ENCODE assay signal across 11 cellular contexts in the genomic region with DNA sequence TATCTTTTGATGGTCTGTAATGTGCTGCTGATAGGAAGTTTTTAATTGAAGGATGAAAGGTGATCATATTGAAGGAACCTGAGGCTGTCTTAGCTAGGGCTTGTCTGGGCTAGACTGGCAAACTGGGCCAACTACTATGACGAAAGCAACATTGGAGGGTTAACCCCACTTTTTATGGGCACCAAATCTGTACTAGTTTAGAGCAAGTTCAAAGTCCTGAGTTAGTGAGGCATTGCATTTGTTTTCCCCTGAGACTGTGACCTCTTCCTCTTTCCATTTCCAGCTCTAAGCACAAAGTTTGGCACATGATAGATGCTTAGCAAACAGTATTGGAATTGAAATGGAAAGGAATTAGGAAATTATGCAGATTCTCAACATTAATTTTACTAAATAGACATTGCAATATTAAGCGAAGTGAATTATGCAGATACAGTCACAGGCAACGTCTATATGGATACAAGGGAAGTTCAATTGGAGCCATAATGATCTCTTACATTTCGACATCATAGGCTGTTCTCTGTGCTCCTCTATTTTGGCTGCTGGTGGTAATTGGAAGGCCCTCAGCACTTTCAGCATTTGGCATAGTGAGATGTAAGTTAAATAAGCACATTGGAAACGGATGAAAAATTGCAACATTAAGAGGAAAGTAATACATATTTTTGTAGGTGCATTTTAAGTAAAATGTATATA. TPM values are rescaled to one million over a fixed set of nuclear protein-coding genes. Genes with fewer than 3 reads are reported as not detected.
DNase-seq lines count a peak whose midpoint lies in the region; ATAC-seq and TF ChIP-seq lines count a peak whose summit lies in the region.
"Had no signal": no experiment of that assay in that cellular context is flagged by ENCODE, and none has a peak within 500 bp of the region (broad histone marks: within the 10 kb centered on the region; RNA-seq: fewer than 3 reads in every experiment).

No MANE protein-coding gene starts in this region.

- no peak overlapping the region for H3K27ac ChIP-seq in body of pancreas

- no peaks in the 10 kb centered on the region for H3K36me3 ChIP-seq in body of pancreas (replicated peaks in 1 of 2; ENCODE audit: insufficient read depth in 1 of 2, low read depth in 2 of 2)

- ATAC-seq in GM21528 (IDR thresholded peaks at IDR 0.05; ENCODE audit: low FRiP score, unreplicated experiment), result peak; percentile 63
- ATAC-seq in GM19455 (IDR thresholded peaks at IDR 0.05; ENCODE audit: unreplicated experiment), result no peak
- ATAC-seq in body of pancreas, result no peak

- H3K27me3 ChIP-seq in body of pancreas, result no peaks in the 10 kb centered on the region

- H3K9me3 ChIP-seq in body of pancreas, result no peaks in the 10 kb centered on the region

- DNase-seq in GF-D8 (lab: John Stamatoyannopoulos, UW) (peak; percentile 91), Kasumi-1 (lab: John Stamatoyannopoulos, UW) (peak; percentile 33 to 46), fibroblast of mammary gland (ENCODE audit: low read depth) (peak; percentile 36), body of pancreas (no peak), DMS153 treated with DMSO at 0.1 percent for 48 hours (lab: John Stamatoyannopoulos, UW; ENCODE audit: unreplicated experiment) (no peak)
- DNase-seq in activated CD4-positive, CD25-positive, alpha-beta regulatory T cell treated with anti-CD3 and anti-CD28 coated beads, Interleukin-2, amount 50 U/mL, for 72 hours, result no peak
- DNase-seq: activated CD8-positive, alpha-beta memory T cell treated with anti-CD3 and anti-CD28 coated beads, Interleukin-2, amount 50 U/mL, for 4 hours; CD4-positive, alpha-beta T cell; NCI-H774 had no signal

- intact Hi-C loops in body of pancreas (cut with DNase I), result no loop called here

- no peak for TF ChIP-seq POLR2A in body of pancreas (IDR thresholded peaks at IDR 0.05)

- H3K4me3 ChIP-seq in fibroblast of mammary gland (ENCODE audit: control insufficient read depth, low read depth, low read length) (no peak overlapping the region), body of pancreas (no peak overlapping the region)

- TF ChIP-seq CTCF in fibroblast of mammary gland (conservative IDR thresholded peaks at IDR 0.05; ENCODE audit: control insufficient read depth, insufficient read depth, low read depth, low read length) (no peak), body of pancreas (IDR thresholded peaks at IDR 0.05) (no peak)

- peaks cover 22% of the 10 kb centered on the region for H3K4me1 ChIP-seq in body of pancreas

- 76 to 78% methylated on average over 5 of the region's 5 CpGs for WGBS in body of pancreas, 2 donors

RNA-seq across cellular contexts. Expression of gene CEP57L1, which starts 22.2 kb away (rescaled TPM):
- total RNA-seq in body of pancreas, result 10 to 100 TPM; 10.1 to 50.1 TPM

RNA-seq across cellular contexts. Expression of gene SESN1, which starts 22.8 kb away (rescaled TPM):
- total RNA-seq in body of pancreas, result 10 to 100 TPM; 23.4 to 48.8 TPM

Comparison
In these comparisons a context has a peak if more than half of its experiments do, and no peak if none do; other contexts are left out.
1. DNase-seq: peak in GF-D8 (single experiment), Kasumi-1 (2 of 2) and fibroblast of mammary gland (single experiment); none in body of pancreas (0 of 4), DMS153 treated with DMSO at 0.1 percent for 48 hours (single experiment) and activated CD4-positive, CD25-positive, alpha-beta regulatory T cell treated with anti-CD3 and anti-CD28 coated beads, Interleukin-2, amount 50 U/mL, for 72 hours (single experiment).